Comparison of ENCODE assay signal across 17 cellular contexts in the genomic region with DNA sequence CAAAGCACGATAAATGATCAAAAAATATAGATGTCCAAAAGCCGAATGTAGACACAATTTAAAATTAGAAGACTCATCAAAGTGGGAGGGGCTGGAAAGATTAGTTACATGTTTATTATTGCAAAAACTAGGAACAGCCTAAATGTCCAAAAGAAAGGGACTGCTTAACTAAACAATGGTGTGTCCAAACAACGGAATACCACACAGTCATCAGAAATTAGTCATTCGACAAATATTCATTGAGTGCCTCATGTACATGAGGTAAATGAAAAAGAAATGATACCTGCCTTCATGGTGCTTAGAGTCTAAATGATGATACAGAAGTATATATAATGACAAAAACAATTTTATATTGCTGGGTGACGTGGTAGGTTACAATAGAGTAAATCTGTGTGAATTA.
DNase-seq lines count a peak whose midpoint lies in the region; ATAC-seq and TF ChIP-seq lines count a peak whose summit lies in the region.
"Had no signal": no experiment of that assay in that cellular context is flagged by ENCODE, and none has a peak within 500 bp of the region (broad histone marks: within the 10 kb centered on the region; RNA-seq: fewer than 3 reads in every experiment).

No MANE protein-coding gene starts in this region.

- H3K27me3 Mint-ChIP-seq in endothelial cell (ENCODE audit: unreplicated experiment), result no peaks in the 10 kb centered on the region
- peaks cover 9% of the 10 kb centered on the region for H3K27me3 Mint-ChIP-seq in activated naive CD4-positive, alpha-beta T cell treated with anti-CD3 and anti-CD28 coated beads, Interleukin-2, amount 10 ng/mL, durations not matched to agents 7 days and 5 days

- H3K4me3 Mint-ChIP-seq in endothelial cell (ENCODE audit: unreplicated experiment), result peak overlapping the region; percentile 18
- H3K4me3 Mint-ChIP-seq in activated naive CD4-positive, alpha-beta T cell treated with anti-CD3 and anti-CD28 coated beads, Interleukin-2, amount 10 ng/mL, durations not matched to agents 7 days and 5 days, result no peak overlapping the region
- H3K4me3 Mint-ChIP-seq: CD8-positive, alpha-beta T cell; H9 had no signal

- CTCF ChIA-PET in activated naive CD4-positive, alpha-beta T cell treated with anti-CD3 and anti-CD28 coated beads, Interleukin-2, amount 10 ng/mL, durations not matched to agents 7 days and 5 days (lab: Charles Lee), result interaction anchor here (1.0 to 4.2 kb wide), 4 partner anchors 41 to 346 kb away, joined by 3 to 33 read pairs (median 12); no protein-coding TSS in a partner anchor

- no peak overlapping the region for H3K27ac Mint-ChIP-seq in endothelial cell (ENCODE audit: unreplicated experiment)
- no peak overlapping the region for H3K27ac Mint-ChIP-seq in activated naive CD4-positive, alpha-beta T cell treated with anti-CD3 and anti-CD28 coated beads, Interleukin-2, amount 10 ng/mL, durations not matched to agents 7 days and 5 days
- H3K27ac Mint-ChIP-seq: CD8-positive, alpha-beta T cell; H9 had no signal

- TF ChIP-seq CTCF in endothelial cell (IDR thresholded peaks at IDR 0.05; ENCODE audit: unreplicated experiment) (no peak), fibroblast of pulmonary artery (IDR thresholded peaks at IDR 0.05; ENCODE audit: low read length, missing control alignments) (no peak)

- H3K4me3 ChIP-seq in fibroblast of pulmonary artery (replicated peaks; ENCODE audit: low read depth, low read length), result no peak overlapping the region
- H3K4me3 ChIP-seq: BLaER1 treated with 17β-estradiol and CSF1 and Interleukin-3, amounts not matched to agents 10 nM and 100 nM; SJSA1 had no signal

- H3K4me1 Mint-ChIP-seq in endothelial cell (ENCODE audit: unreplicated experiment), result peaks cover 33% of the 10 kb centered on the region
- peaks cover 6% of the 10 kb centered on the region for H3K4me1 Mint-ChIP-seq in activated naive CD4-positive, alpha-beta T cell treated with anti-CD3 and anti-CD28 coated beads, Interleukin-2, amount 10 ng/mL, durations not matched to agents 7 days and 5 days

- no peak for ATAC-seq in HG03039 (IDR thresholded peaks at IDR 0.05; ENCODE audit: unreplicated experiment)
- ATAC-seq: CD8-positive, alpha-beta T cell had no signal

- no peaks in the 10 kb centered on the region for H3K9me3 Mint-ChIP-seq in endothelial cell (ENCODE audit: unreplicated experiment)
- H3K9me3 Mint-ChIP-seq in activated naive CD4-positive, alpha-beta T cell treated with anti-CD3 and anti-CD28 coated beads, Interleukin-2, amount 10 ng/mL, durations not matched to agents 7 days and 5 days, result no peaks in the 10 kb centered on the region
- H3K9me3 Mint-ChIP-seq: CD8-positive, alpha-beta T cell had no signal

- DNase-seq in EH (ENCODE audit: low read depth) (peak; percentile 6), M059J (ENCODE audit: low read depth) (peak; percentile 22), endothelial cell (ENCODE audit: low spot score) (no peak), fibroblast of pulmonary artery (ENCODE audit: low read depth) (peak; percentile 40), hippocampal formation (lab: John Stamatoyannopoulos, UW) (no peak)
- DNase-seq in activated naive CD4-positive, alpha-beta T cell treated with anti-CD3 and anti-CD28 coated beads, Interleukin-2, amount 10 ng/mL, durations not matched to agents 7 days and 5 days, result no peak
- DNase-seq: Calu3; CD8-positive, alpha-beta T cell; H9; KBM-7; NCI-H1417 treated with DMSO at 0.1 percent for 48 hours; NCI-H187 treated with DMSO at 0.1 percent for 48 hours; NCI-H226; NCI-H526 had no signal

- no peaks in the 10 kb centered on the region for H3K36me3 Mint-ChIP-seq in endothelial cell (ENCODE audit: low read depth, unreplicated experiment)
- no peaks in the 10 kb centered on the region for H3K36me3 Mint-ChIP-seq in activated naive CD4-positive, alpha-beta T cell treated with anti-CD3 and anti-CD28 coated beads, Interleukin-2, amount 10 ng/mL, durations not matched to agents 7 days and 5 days
- H3K36me3 Mint-ChIP-seq: CD8-positive, alpha-beta T cell had no signal

Comparison
In these comparisons a context has a peak if more than half of its experiments do, and no peak if none do; other contexts are left out.
1. DNase-seq: peak in EH (single experiment), M059J (single experiment) and fibroblast of pulmonary artery (single experiment); none in endothelial cell (single experiment), hippocampal formation (0 of 2) and activated naive CD4-positive, alpha-beta T cell treated with anti-CD3 and anti-CD28 coated beads, Interleukin-2, amount 10 ng/mL, durations not matched to agents 7 days and 5 days (single experiment).